ENCODE assay signal across 11 cellular contexts in genomic region chr19:38765214-38765613, GRCh38. TPM values are rescaled to one million over a fixed set of nuclear protein-coding genes. Genes with fewer than 3 reads are reported as not detected.
"Had no signal": no experiment of that assay in that cellular context is flagged by ENCODE, and none has a peak within 500 bp of the region (broad histone marks: within the 10 kb centered on the region; RNA-seq: fewer than 3 reads in every experiment).

No MANE protein-coding gene starts in this region.

- H3K27ac Mint-ChIP-seq: GM23338, H9, HFFc6 had no signal

- H3K4me2 ChIP-seq: GM23338 had no signal

- H3K4me1 ChIP-seq: HAP-1 had no signal

- FAIRE-seq: H1, H54 had no signal

- H3K27ac ChIP-seq: GM23248 had no signal

- ATAC-seq: GM23338, HCT116 had no signal

- DNase-seq: GM23248, GOT3, H7, H9, HCEC 1CT, HFFc6 had no signal

- H3K36me3 ChIP-seq: HAP-1 had no signal

- H3K4me3 ChIP-seq: GM23248, GM23338, HAP-1 had no signal

- H3K9me3 ChIP-seq: HAP-1 had no signal

- H3K9me3 Mint-ChIP-seq: GM23338, H9, HFFc6 had no signal

- H3K4me3 Mint-ChIP-seq: GM23338, H9, HFFc6 had no signal

RNA-seq across cellular contexts. Expression of gene LGALS7, which starts 8.1 kb away (rescaled TPM):
- polyA plus RNA-seq: GM23248 had no signal

RNA-seq across cellular contexts. Expression of gene LGALS7B, which starts 23.8 kb away (rescaled TPM):
- polyA plus RNA-seq: GM23248 had no signal

RNA-seq across cellular contexts. Expression of gene LGALS4, which starts 47.5 kb away (rescaled TPM):
- polyA plus RNA-seq: GM23338 had no signal
